In genomic region chr16:8686879-8687278, GRCh38 we compare ENCODE assay signal across 28 cellular contexts. TPM values are rescaled to one million over a fixed set of nuclear protein-coding genes. Genes with fewer than 3 reads are reported as not detected.
DNase-seq lines count a peak whose midpoint lies in the region; ATAC-seq, FAIRE-seq and TF ChIP-seq lines count a peak whose summit lies in the region.
"Had no signal": no experiment of that assay in that cellular context is flagged by ENCODE, and none has a peak within 500 bp of the region (broad histone marks: within the 10 kb centered on the region; RNA-seq: fewer than 3 reads in every experiment).

No MANE protein-coding gene starts in this region.

- H3K27me3 ChIP-seq in esophagus squamous epithelium = no peaks in the 10 kb centered on the region
- no peaks in the 10 kb centered on the region for H3K27me3 ChIP-seq in esophagus muscularis mucosa
- H3K27me3 ChIP-seq: BLaER1, gastroesophageal sphincter, ovary, testis, vagina had no signal

- H3K4me1 ChIP-seq in esophagus squamous epithelium (peaks cover 8 to 26% (median 8%) of the 10 kb centered on the region in 3 donors), esophagus muscularis mucosa (peaks cover 0 to 3% (median 0%) of the 10 kb centered on the region in 4 donors)
- H3K4me1 ChIP-seq: gastroesophageal sphincter, testis, vagina had no signal

- H3K36me3 ChIP-seq in esophagus squamous epithelium = peaks cover 0 to 17% (median 0%) of the 10 kb centered on the region in 3 donors
- peaks cover 0 to 4% (median 0%) of the 10 kb centered on the region in 4 donors for H3K36me3 ChIP-seq in esophagus muscularis mucosa
- H3K36me3 ChIP-seq: ovary had no signal

- H3K4me3 ChIP-seq in esophagus squamous epithelium (peak overlapping the region in 1 of 4 donors; percentile 13), esophagus muscularis mucosa (no peak overlapping the region)
- H3K4me3 ChIP-seq: BLaER1, gastroesophageal sphincter, ovary, testis, vagina had no signal

- TF ChIP-seq EP300 in esophagus muscularis mucosa (IDR thresholded peaks at IDR 0.05) = no peak

- FAIRE-seq in RCC 7860 (lab: Jason Lieb, UNC) = no peak
- FAIRE-seq: astrocyte, islet of Langerhans had no signal

- DNase-seq in DMS79 treated with DMSO at 0.1 percent for 48 hours (lab: John Stamatoyannopoulos, UW) (peak; percentile 73), RPMI8226 (peak; percentile 46), esophagus squamous epithelium (lab: John Stamatoyannopoulos, UW) (no peak), RCC 7860 (ENCODE audit: low spot score) (no peak), esophagus muscularis mucosa (ENCODE audit: extremely low spot score) (no peak), cerebellar nuclear complex (lab: John Stamatoyannopoulos, UW) (no peak)
- DNase-seq: activated B cell treated with CpG ODN at 0.5 μM for 24 hours; activated CD4-positive, alpha-beta T cell treated with anti-CD3 and anti-CD28 coated beads, Interleukin-2, amount 50 U/mL, for 4 hours; activated CD8-positive, alpha-beta memory T cell treated with anti-CD3 and anti-CD28 coated beads, Interleukin-2, amount 50 U/mL, for 4 hours; effector CD8-positive, alpha-beta T cell; NCI-H2081 treated with DMSO at 0.1 percent for 48 hours; NCI-H446; ovary; right cardiac atrium; stimulated activated CD4-positive, alpha-beta T cell treated with anti-CD3 and anti-CD28 coated beads, Interleukin-4, amount 100 ng/mL, for 4 hours; stimulated activated naive CD4-positive, alpha-beta T cell; SW 1271; T1000; testis had no signal

- no peak for ATAC-seq in GM19324 (IDR thresholded peaks at IDR 0.05; ENCODE audit: low FRiP score, unreplicated experiment)
- ATAC-seq: activated T-helper 17 cell treated with anti-CD3 and anti-CD28 coated beads, Interleukin-2, amount 50 U/mL, for 72 hours; gastroesophageal sphincter; natural killer cell treated with Interleukin-12 subunit alpha and Interleukin-12 subunit beta and Interleukin-15 and Interleukin-18, amount 100 ng/mL, for 72 hours had no signal

- H3K27ac ChIP-seq in C4-2B = peak overlapping the region; percentile 66
- H3K27ac ChIP-seq in esophagus squamous epithelium = peak overlapping the region in 3 of 4 donors; percentile 13 to 72 (median 19)
- H3K27ac ChIP-seq in esophagus muscularis mucosa (replicated peaks in 1 of 4) = no peak overlapping the region
- H3K27ac ChIP-seq: BLaER1, gastroesophageal sphincter, ovary, testis, vagina had no signal

- WGBS in esophagus squamous epithelium, 2 donors = 29 to 63% methylated on average over 5 to 6 of the region's 9 CpGs
- 89% methylated on average over 8 of the region's 9 CpGs for WGBS in esophagus muscularis mucosa

- TF ChIP-seq POLR2A in esophagus squamous epithelium (IDR thresholded peaks at IDR 0.05) (no peak), esophagus muscularis mucosa (IDR thresholded peaks at IDR 0.05; ENCODE audit: low read depth) (no peak)

- no peak for TF ChIP-seq CTCF in C4-2B (conservative IDR thresholded peaks at IDR 0.05)
- no peak for TF ChIP-seq CTCF in esophagus squamous epithelium (IDR thresholded peaks at IDR 0.05)
- TF ChIP-seq CTCF in esophagus muscularis mucosa (IDR thresholded peaks at IDR 0.05) = no peak

- intact Hi-C loops in esophagus squamous epithelium (cut with DNase I) = no loop called here
- intact Hi-C loops in esophagus muscularis mucosa (cut with DNase I) = no loop called here

- H3K9me3 ChIP-seq in esophagus squamous epithelium (peaks cover 0 to 16% (median 8%) of the 10 kb centered on the region in 3 donors), esophagus muscularis mucosa (peaks cover 0 to 16% (median 11%) of the 10 kb centered on the region in 4 donors)
- H3K9me3 ChIP-seq: testis had no signal

RNA-seq across cellular contexts. Expression of gene ABAT, which starts 12.5 kb away (rescaled TPM):
- 10 to 100 TPM in 2 of 4 donors, 1 to 10 TPM in 2; 2.9 to 14.5 (median 9.1) TPM for total RNA-seq in esophagus squamous epithelium
- total RNA-seq in esophagus muscularis mucosa = 10 to 100 TPM in 3 of 4 donors, 1 to 10 TPM in 1; 9.0 to 16.9 (median 13.4) TPM

Comparison
In these comparisons a context has a peak if more than half of its experiments do, and no peak if none do; other contexts are left out.
1. H3K27ac ChIP-seq: peak in C4-2B (single experiment) and esophagus squamous epithelium (3 of 4); none in esophagus muscularis mucosa (0 of 4).
2. DNase-seq: peak in DMS79 treated with DMSO at 0.1 percent for 48 hours (single experiment) and RPMI8226 (single experiment); none in esophagus squamous epithelium (single experiment), RCC 7860 (single experiment), esophagus muscularis mucosa (single experiment) and cerebellar nuclear complex (0 of 2).